1 cellular context compared by ENCODE assay signal in the genomic region with DNA sequence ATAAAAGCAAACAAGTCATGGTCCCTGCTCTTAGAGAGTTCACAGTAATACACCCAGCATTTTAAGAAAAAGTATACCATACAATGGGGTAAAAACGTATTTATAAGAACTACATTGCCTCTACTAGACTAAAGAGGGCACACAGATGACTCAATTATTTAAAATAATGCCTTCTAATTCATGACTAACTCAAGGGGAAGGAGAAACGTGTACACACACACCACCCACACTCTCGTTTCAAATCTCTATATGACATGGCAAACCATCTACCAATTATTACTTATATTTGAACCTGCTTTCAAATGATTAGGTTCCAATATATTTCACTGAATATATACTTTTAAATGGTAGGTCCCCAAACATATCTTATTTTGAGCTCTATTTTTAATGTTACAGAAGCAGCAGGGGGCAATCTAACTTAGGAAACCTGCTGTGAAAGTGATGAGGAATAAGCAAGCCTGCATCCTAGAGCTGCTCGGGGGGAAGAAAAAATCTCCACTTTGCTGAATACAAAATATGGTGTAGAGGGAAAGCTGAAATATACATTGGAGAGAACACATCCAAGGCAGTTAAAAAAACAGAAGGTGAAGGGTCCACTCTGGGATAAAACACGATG.
TF ChIP-seq lines count a peak whose summit lies in the region.

No MANE protein-coding gene starts in this region.

TF ChIP-seq in GM23338, 12 proteins besides CTCF, POLR2A, EP300 and RAD21 (continued from another document):
- TF ChIP-seq ZNF462 (CRISPR knock-in tag; IDR thresholded peaks at IDR 0.05) (no peak), ZNF331 (CRISPR knock-in tag; IDR thresholded peaks at IDR 0.05; ENCODE audit: low read depth) (no peak), NANOG (IDR thresholded peaks at IDR 0.05; ENCODE audit: borderline replicate concordance) (no peak), POLR2AphosphoS5 (IDR thresholded peaks at IDR 0.05; ENCODE audit: low read depth) (no peak), EZH2 (IDR thresholded peaks at IDR 0.05; ENCODE audit: low read depth, unreplicated experiment) (no peak), STAT1 (IDR thresholded peaks at IDR 0.05; ENCODE audit: unreplicated experiment) (no peak), ETS1 (IDR thresholded peaks at IDR 0.05) (no peak), REST (IDR thresholded peaks at IDR 0.05; ENCODE audit: unreplicated experiment) (no peak), JUNB (IDR thresholded peaks at IDR 0.05; ENCODE audit: unreplicated experiment) (no peak)
